ENCODE assay signal across 8 cellular contexts in the genomic region with DNA sequence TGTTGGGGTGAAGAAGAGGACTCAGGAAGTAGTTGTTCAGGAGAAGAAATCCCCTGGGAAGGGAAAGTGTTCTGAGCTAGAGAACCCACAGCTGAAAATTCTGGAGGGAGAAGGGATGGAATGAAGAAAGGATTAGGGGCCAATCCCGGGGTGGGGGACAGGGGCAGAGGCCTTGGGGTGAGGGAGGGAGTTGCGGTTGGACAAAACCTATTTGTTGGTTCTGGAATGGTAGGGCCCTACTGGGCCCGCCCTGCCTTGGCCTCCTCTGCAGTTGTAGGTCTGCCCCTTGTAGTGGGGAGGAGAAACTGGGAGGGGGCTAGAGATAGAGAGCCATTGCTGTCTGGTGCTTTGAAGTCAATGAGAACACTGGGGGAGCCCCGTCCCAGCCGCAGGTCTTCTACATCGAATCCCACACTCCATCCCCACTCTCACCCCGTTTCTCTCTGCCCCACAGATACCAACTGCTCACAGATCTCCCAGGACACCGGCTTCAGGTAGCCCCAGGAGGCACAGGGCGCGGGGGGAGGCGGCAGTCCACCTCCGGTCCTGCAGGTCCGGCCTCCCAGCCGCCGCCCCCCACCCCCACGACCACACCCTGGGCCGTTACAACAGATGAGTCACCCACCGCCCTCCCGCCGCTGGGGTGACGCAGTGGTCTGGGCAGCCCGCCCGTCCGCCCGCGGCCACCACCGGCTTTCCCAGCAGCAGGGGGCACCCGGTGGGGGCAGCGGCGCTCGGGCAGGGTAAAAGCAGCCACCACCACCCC. TPM values are rescaled to one million over a fixed set of nuclear protein-coding genes. Genes with fewer than 3 reads are reported as not detected.
DNase-seq lines count a peak whose midpoint lies in the region; ATAC-seq, FAIRE-seq and TF ChIP-seq lines count a peak whose summit lies in the region.

No MANE protein-coding gene starts in this region.

- no peaks in the 10 kb centered on the region for H3K27me3 Mint-ChIP-seq in CD8-positive, alpha-beta T cell (ENCODE audit: low read depth)
- no peaks in the 10 kb centered on the region for H3K27me3 Mint-ChIP-seq in activated naive CD8-positive, alpha-beta T cell treated with anti-CD3 and anti-CD28 coated beads for 36 hours
- no peaks in the 10 kb centered on the region for H3K27me3 Mint-ChIP-seq in progenitor cell of endocrine pancreas

- H3K4me3 ChIP-seq in CD8-positive, alpha-beta T cell (ENCODE audit: low read depth, low read length): peak overlapping the region; percentile 83

- peaks cover 43% of the 10 kb centered on the region for H3K36me3 Mint-ChIP-seq in CD8-positive, alpha-beta T cell
- H3K36me3 Mint-ChIP-seq in activated naive CD8-positive, alpha-beta T cell treated with anti-CD3 and anti-CD28 coated beads for 36 hours: peaks cover 44% of the 10 kb centered on the region
- H3K36me3 Mint-ChIP-seq in progenitor cell of endocrine pancreas (ENCODE audit: insufficient read depth): peaks cover 20% of the 10 kb centered on the region

- FAIRE-seq in urothelium cell line (lab: Jason Lieb, UNC): no peak

- CTCF ChIA-PET in CD8-positive, alpha-beta T cell (lab: Charles Lee): interaction anchor here (0.7 to 8.1 kb wide), 10 partner anchors 9 to 161 kb away, joined by 3 to 54 read pairs (median 4); partner anchors contain the start of gene DUSP23

- H3K9me3 Mint-ChIP-seq in CD8-positive, alpha-beta T cell: no peaks in the 10 kb centered on the region
- no peaks in the 10 kb centered on the region for H3K9me3 Mint-ChIP-seq in activated naive CD8-positive, alpha-beta T cell treated with anti-CD3 and anti-CD28 coated beads for 36 hours
- no peaks in the 10 kb centered on the region for H3K9me3 Mint-ChIP-seq in progenitor cell of endocrine pancreas (ENCODE audit: low read depth)

- peak; percentile 38 to 80 (median 65) for DNase-seq in CD8-positive, alpha-beta T cell
- peak; percentile 48 for DNase-seq in SK-MEL-5 (ENCODE audit: low read depth, low spot score)
- DNase-seq in activated naive CD8-positive, alpha-beta T cell treated with anti-CD3 and anti-CD28 coated beads for 36 hours: peak; percentile 76
- DNase-seq in cardiac septum (ENCODE audit: low spot score): peak; percentile 95
- DNase-seq in progenitor cell of endocrine pancreas (ENCODE audit: low spot score, unreplicated experiment): peak; percentile 42
- peak; percentile 93 for DNase-seq in urothelium cell line (ENCODE audit: low spot score)
- no peak for DNase-seq in SHP77 treated with DMSO at 0.1 percent for 48 hours (lab: John Stamatoyannopoulos, UW)

- POLR2A ChIA-PET in CD8-positive, alpha-beta T cell (lab: Charles Lee): interaction anchor here (0.7 to 3.1 kb wide), 6 partner anchors 16 to 175 kb away, joined by 3 to 14 read pairs (median 4); partner anchors contain the start of genes IGSF8, IGSF9 and SLAMF8

- H3K4me3 Mint-ChIP-seq in CD8-positive, alpha-beta T cell: peak overlapping the region; percentile 95
- H3K4me3 Mint-ChIP-seq in activated naive CD8-positive, alpha-beta T cell treated with anti-CD3 and anti-CD28 coated beads for 36 hours: peak overlapping the region; percentile 92
- peak overlapping the region; percentile 94 for H3K4me3 Mint-ChIP-seq in progenitor cell of endocrine pancreas (ENCODE audit: low read depth)

- peaks cover 56% of the 10 kb centered on the region for H3K4me1 Mint-ChIP-seq in CD8-positive, alpha-beta T cell (ENCODE audit: low read depth)
- peaks cover 42% of the 10 kb centered on the region for H3K4me1 Mint-ChIP-seq in activated naive CD8-positive, alpha-beta T cell treated with anti-CD3 and anti-CD28 coated beads for 36 hours
- H3K4me1 Mint-ChIP-seq in progenitor cell of endocrine pancreas (ENCODE audit: low read depth): peaks cover 38% of the 10 kb centered on the region

- no peak for TF ChIP-seq CTCF in CD8-positive, alpha-beta T cell (IDR thresholded peaks at IDR 0.05)
- TF ChIP-seq CTCF in progenitor cell of endocrine pancreas (IDR thresholded peaks at IDR 0.05; ENCODE audit: unreplicated experiment): no peak

- ATAC-seq in CD8-positive, alpha-beta T cell: peak; percentile 57
- ATAC-seq in HG02642 (IDR thresholded peaks at IDR 0.05; ENCODE audit: poor library complexity, unreplicated experiment): peak; percentile 10

- H3K27me3 ChIP-seq in CD8-positive, alpha-beta T cell (ENCODE audit: insufficient read depth, low read length): no peaks in the 10 kb centered on the region

- H3K4me1 ChIP-seq in CD8-positive, alpha-beta T cell (ENCODE audit: insufficient read depth, low read length): peaks cover 40% of the 10 kb centered on the region

- H3K27ac Mint-ChIP-seq in CD8-positive, alpha-beta T cell: peak overlapping the region; percentile 98
- H3K27ac Mint-ChIP-seq in activated naive CD8-positive, alpha-beta T cell treated with anti-CD3 and anti-CD28 coated beads for 36 hours: peak overlapping the region; percentile 98
- H3K27ac Mint-ChIP-seq in progenitor cell of endocrine pancreas: peak overlapping the region; percentile 97

- H3K36me3 ChIP-seq in CD8-positive, alpha-beta T cell (ENCODE audit: insufficient read depth, low read length): peaks cover 24% of the 10 kb centered on the region

- in situ Hi-C loops in SK-MEL-5 (cut with HindIII; ENCODE audit: low pct_unique_long_range_greater_than_20kb, low sequenced_read_pairs): no loop called here

- peak overlapping the region; percentile 94 for H3K27ac ChIP-seq in CD8-positive, alpha-beta T cell (ENCODE audit: low read depth, low read length)

- no peaks in the 10 kb centered on the region for H3K9me3 ChIP-seq in CD8-positive, alpha-beta T cell (ENCODE audit: low read length)

- intact Hi-C loops in CD8-positive, alpha-beta T cell (cut with DNase I, micrococcal nuclease): loop anchor here (2.0 to 10.0 kb wide), 7 partner anchors 21 to 1471 kb away; partner anchors contain the start of genes DCAF8 (in 2 of the 2), IGSF8 (in 2 of the 2), IGSF9 (in 1 of the 2) and PIGM (in 1 of the 2)
- intact Hi-C loops in cardiac septum (cut with DNase I): loop anchor here (5.0 kb wide), 1 partner anchor 917 kb away; the partner anchor contains the start of gene IFI16

RNA-seq across cellular contexts. Expression of gene TAGLN2, which starts 1.1 kb away (rescaled TPM):
- 100 to 1,000 TPM; 235 to 238 TPM for total RNA-seq in CD8-positive, alpha-beta T cell
- total RNA-seq in SK-MEL-5 (2014; rRNA removed; shearing (Covaris generic)): 122 and 128 TPM in 2 replicates
- polyA plus RNA-seq in SK-MEL-5 (2015; cell fraction: cytosol; rRNA removed): 175 and 183 TPM in 2 replicates
- polyA plus RNA-seq in SK-MEL-5 (2015; cell fraction: nucleus; rRNA removed): 26.8 and 29.9 TPM in 2 replicates
- total RNA-seq in activated naive CD8-positive, alpha-beta T cell treated with anti-CD3 and anti-CD28 coated beads for 36 hours: 100 to 1,000 TPM; 463 to 489 TPM
- total RNA-seq in cardiac septum (103 TPM), progenitor cell of endocrine pancreas (153 and 159 TPM in 2 replicates)

RNA-seq across cellular contexts. Expression of gene IGSF9, which starts 21.2 kb away (rescaled TPM):
- total RNA-seq in CD8-positive, alpha-beta T cell: not detected
- total RNA-seq in SK-MEL-5 (2014; rRNA removed; shearing (Covaris generic)): not detected in 2 replicates
- polyA plus RNA-seq in SK-MEL-5 (2015; cell fraction: cytosol; rRNA removed): 0.05 TPM in 1 of 2 replicates, not detected in the other
- polyA plus RNA-seq in SK-MEL-5 (2015; cell fraction: nucleus; rRNA removed): not detected in 2 replicates
- total RNA-seq in activated naive CD8-positive, alpha-beta T cell treated with anti-CD3 and anti-CD28 coated beads for 36 hours: under 1 TPM in 1 of 2 experiments, not detected in 1; 0.08 TPM
- total RNA-seq in cardiac septum (not detected), progenitor cell of endocrine pancreas (68.2 and 68.6 TPM in 2 replicates)

RNA-seq across cellular contexts. Expression of gene CFAP45, which starts 24.2 kb away (rescaled TPM):
- 1 to 10 TPM; 4.9 to 7.1 TPM for total RNA-seq in CD8-positive, alpha-beta T cell
- total RNA-seq in SK-MEL-5 (2014; rRNA removed; shearing (Covaris generic)): 0.13 and 0.56 TPM in 2 replicates
- polyA plus RNA-seq in SK-MEL-5 (2015; cell fraction: cytosol; rRNA removed): 0.23 and 0.62 TPM in 2 replicates
- polyA plus RNA-seq in SK-MEL-5 (2015; cell fraction: nucleus; rRNA removed): 0.36 TPM in 1 of 2 replicates, not detected in the other
- under 1 TPM; 0.78 to 0.80 TPM for total RNA-seq in activated naive CD8-positive, alpha-beta T cell treated with anti-CD3 and anti-CD28 coated beads for 36 hours
- total RNA-seq in cardiac septum: 0.32 TPM
- 0.74 and 1.0 TPM in 2 replicates for total RNA-seq in progenitor cell of endocrine pancreas

RNA-seq across cellular contexts. Expression of gene SLAMF9, which starts 29.8 kb away (rescaled TPM):
- not detected for total RNA-seq in CD8-positive, alpha-beta T cell
- 13.6 and 17.9 TPM in 2 replicates for total RNA-seq in SK-MEL-5 (2014; rRNA removed; shearing (Covaris generic))
- 7.3 and 11.2 TPM in 2 replicates for polyA plus RNA-seq in SK-MEL-5 (2015; cell fraction: cytosol; rRNA removed)
- 0.73 and 3.5 TPM in 2 replicates for polyA plus RNA-seq in SK-MEL-5 (2015; cell fraction: nucleus; rRNA removed)
- not detected for total RNA-seq in activated naive CD8-positive, alpha-beta T cell treated with anti-CD3 and anti-CD28 coated beads for 36 hours
- total RNA-seq in cardiac septum (not detected), progenitor cell of endocrine pancreas (not detected in 2 replicates)

Comparison
In these comparisons a context has a peak if more than half of its experiments do, and no peak if none do; other contexts are left out.
1. RNA of gene IGSF9, which starts 21.2 kb away (total RNA-seq): 68.2 to 68.6 TPM in progenitor cell of endocrine pancreas; 0.08 TPM in activated naive CD8-positive, alpha-beta T cell treated with anti-CD3 and anti-CD28 coated beads for 36 hours, not detected in CD8-positive, alpha-beta T cell, not detected in cardiac septum (single experiment) and not detected in SK-MEL-5; every median in the first group is over 10 times any median in the second.
2. Peak in every context shown above with its lines, with median percentiles within 50 percentile points of each other: H3K27ac Mint-ChIP-seq and H3K4me3 Mint-ChIP-seq.